In genomic region chr14:56491299-56492285, GRCh38 we compare ENCODE assay signal across 8 cellular contexts.
DNase-seq lines count a peak whose midpoint lies in the region; ATAC-seq, FAIRE-seq and TF ChIP-seq lines count a peak whose summit lies in the region.

No MANE protein-coding gene starts in this region.

- H3K27me3 Mint-ChIP-seq in Caco-2 (ENCODE audit: insufficient read depth, unreplicated experiment) (peaks cover 9% of the 10 kb centered on the region), astrocyte (ENCODE audit: low read depth, unreplicated experiment) (peaks cover 7% of the 10 kb centered on the region)

- H3K4me3 ChIP-seq in Caco-2 (ENCODE audit: low read depth, low read length) (no peak overlapping the region), astrocyte (ENCODE audit: insufficient read depth, low read depth, low read length) (no peak overlapping the region), iPS-20b (ENCODE audit: low read length) (0 out of 2 replicates have a peak overlapping the region, but pooled peaks have one; percentile 24)

- H3K9ac ChIP-seq in astrocyte (ENCODE audit: low read length) (no peak overlapping the region), iPS-20b (ENCODE audit: low read depth, low read length) (no peak overlapping the region)

- POLR2A ChIA-PET in Caco-2 (lab: Charles Lee): interaction anchor here (0.5 kb wide), 1 partner anchor 1441 kb away, joined by 3 read pairs; no protein-coding TSS in a partner anchor

- intact Hi-C loops in Caco-2 (cut with micrococcal nuclease; ENCODE audit: unreplicated experiment): loop anchor here (1.0 kb wide), 6 partner anchors 61 to 826 kb away; no protein-coding TSS in a partner anchor

- H3K4me1 Mint-ChIP-seq in Caco-2 (ENCODE audit: low read depth, unreplicated experiment): no peaks in the 10 kb centered on the region
- H3K4me1 Mint-ChIP-seq in astrocyte (ENCODE audit: low read depth, unreplicated experiment): peaks cover 2% of the 10 kb centered on the region

- H3K36me3 Mint-ChIP-seq in Caco-2 (ENCODE audit: insufficient read depth, unreplicated experiment) (no peaks in the 10 kb centered on the region), astrocyte (ENCODE audit: low read depth, unreplicated experiment) (no peaks in the 10 kb centered on the region)

- H3K27me3 ChIP-seq in Caco-2 (replicated peaks; ENCODE audit: control insufficient read depth, insufficient read depth, low read length) (no peaks in the 10 kb centered on the region), astrocyte (ENCODE audit: insufficient read depth, low read length) (no peaks in the 10 kb centered on the region), iPS-20b (ENCODE audit: insufficient read depth, low read length) (no peaks in the 10 kb centered on the region)

- CTCF ChIA-PET in Caco-2 (lab: Charles Lee): interaction anchor here (0.7 to 2.2 kb wide), 4 partner anchors 17 to 825 kb away, joined by 3 to 28 read pairs (median 5); no protein-coding TSS in a partner anchor

- no TSS peak for BruUV-seq in Caco-2 (replicated peaks; lab: Mats Ljungman, UMichigan)

- TF ChIP-seq CTCF in Caco-2 (IDR thresholded peaks at IDR 0.05; ENCODE audit: insufficient read depth in 1 of 2, low read depth in 1 of 2, low read length in 1 of 2, severe bottlenecking in 1 of 2, unreplicated experiment in 1 of 2): peak; percentile 71 to 78
- TF ChIP-seq CTCF in GM20000 (IDR thresholded peaks at IDR 0.05; ENCODE audit: extremely low read depth, missing control alignments): peak; percentile 27
- TF ChIP-seq CTCF in astrocyte (IDR thresholded peaks at IDR 0.05; ENCODE audit: insufficient read depth, low read depth, low read length): peak; percentile 74

- no peaks in the 10 kb centered on the region for H3K9me3 Mint-ChIP-seq in Caco-2 (ENCODE audit: unreplicated experiment)
- no peaks in the 10 kb centered on the region for H3K9me3 Mint-ChIP-seq in astrocyte (ENCODE audit: unreplicated experiment)

- peak; percentile 70 to 71 for DNase-seq in Caco-2
- DNase-seq in GM20000 (ENCODE audit: low spot score): peak; percentile 39
- DNase-seq in KG1 (lab: John Stamatoyannopoulos, UW): peak; percentile 4
- peak; percentile 63 for DNase-seq in OCI-M1 (lab: John Stamatoyannopoulos, UW)
- peak; percentile 34 for DNase-seq in astrocyte (ENCODE audit: low read depth)
- peak; percentile 1 for DNase-seq in stimulated activated CD4-positive, alpha-beta T cell treated with anti-CD3 and anti-CD28 coated beads, Interleukin-2, amount 100 ng/mL, for 4 hours (ENCODE audit: low read depth)

- H3K4me2 ChIP-seq in astrocyte (ENCODE audit: low read length): peak overlapping the region; percentile 59

- H3K27ac Mint-ChIP-seq in Caco-2 (ENCODE audit: unreplicated experiment) (no peak overlapping the region), astrocyte (ENCODE audit: unreplicated experiment) (no peak overlapping the region)

- H3K27ac ChIP-seq in astrocyte (ENCODE audit: low read depth, low read length): no peak overlapping the region
- H3K27ac ChIP-seq in iPS-20b (ENCODE audit: low read length): no peak overlapping the region

- peak; percentile 20 for FAIRE-seq in astrocyte (lab: Jason Lieb, UNC)

- H3K79me2 ChIP-seq in astrocyte (ENCODE audit: insufficient read depth, low read length): no peaks in the 10 kb centered on the region

- no peaks in the 10 kb centered on the region for H3K4me1 ChIP-seq in Caco-2
- H3K4me1 ChIP-seq in astrocyte (ENCODE audit: insufficient read depth, low read length): peaks cover 3% of the 10 kb centered on the region
- H3K4me1 ChIP-seq in iPS-20b (ENCODE audit: insufficient read depth, low read length): peaks cover 6% of the 10 kb centered on the region; the same call in 1 of the 2 replicates

- H2AFZ ChIP-seq in astrocyte (ENCODE audit: low read depth, low read length): no peak overlapping the region

- ATAC-seq in GM21786 (IDR thresholded peaks at IDR 0.05; ENCODE audit: unreplicated experiment): no peak

- no peaks in the 10 kb centered on the region for H3K9me3 ChIP-seq in Caco-2
- H3K9me3 ChIP-seq in astrocyte (ENCODE audit: insufficient read depth, low read depth, low read length): no peaks in the 10 kb centered on the region
- no peaks in the 10 kb centered on the region for H3K9me3 ChIP-seq in iPS-20b (ENCODE audit: insufficient read depth, low read depth, low read length)

- H4K20me1 ChIP-seq in astrocyte (ENCODE audit: insufficient read depth, low read length): no peaks in the 10 kb centered on the region

- H3K36me3 ChIP-seq in Caco-2 (ENCODE audit: control insufficient read depth, insufficient read depth, low read length) (no peaks in the 10 kb centered on the region), astrocyte (ENCODE audit: insufficient read depth, low read length) (no peaks in the 10 kb centered on the region), iPS-20b (ENCODE audit: insufficient read depth, low read depth, low read length) (no peaks in the 10 kb centered on the region)

- no peak overlapping the region for H3K4me3 Mint-ChIP-seq in Caco-2 (ENCODE audit: unreplicated experiment)
- H3K4me3 Mint-ChIP-seq in astrocyte (ENCODE audit: unreplicated experiment): peak overlapping the region; percentile 48

Comparison
In these comparisons a context has a peak if more than half of its experiments do, and no peak if none do; other contexts are left out.
1. DNase-seq: peak in every context shown above with its lines; median percentile 70 in Caco-2; 63 in OCI-M1; 39 in GM20000; 34 in astrocyte; 4 in KG1; 1 in stimulated activated CD4-positive, alpha-beta T cell treated with anti-CD3 and anti-CD28 coated beads, Interleukin-2, amount 100 ng/mL, for 4 hours.